ENCODE assay signal across 8 cellular contexts in the genomic region with DNA sequence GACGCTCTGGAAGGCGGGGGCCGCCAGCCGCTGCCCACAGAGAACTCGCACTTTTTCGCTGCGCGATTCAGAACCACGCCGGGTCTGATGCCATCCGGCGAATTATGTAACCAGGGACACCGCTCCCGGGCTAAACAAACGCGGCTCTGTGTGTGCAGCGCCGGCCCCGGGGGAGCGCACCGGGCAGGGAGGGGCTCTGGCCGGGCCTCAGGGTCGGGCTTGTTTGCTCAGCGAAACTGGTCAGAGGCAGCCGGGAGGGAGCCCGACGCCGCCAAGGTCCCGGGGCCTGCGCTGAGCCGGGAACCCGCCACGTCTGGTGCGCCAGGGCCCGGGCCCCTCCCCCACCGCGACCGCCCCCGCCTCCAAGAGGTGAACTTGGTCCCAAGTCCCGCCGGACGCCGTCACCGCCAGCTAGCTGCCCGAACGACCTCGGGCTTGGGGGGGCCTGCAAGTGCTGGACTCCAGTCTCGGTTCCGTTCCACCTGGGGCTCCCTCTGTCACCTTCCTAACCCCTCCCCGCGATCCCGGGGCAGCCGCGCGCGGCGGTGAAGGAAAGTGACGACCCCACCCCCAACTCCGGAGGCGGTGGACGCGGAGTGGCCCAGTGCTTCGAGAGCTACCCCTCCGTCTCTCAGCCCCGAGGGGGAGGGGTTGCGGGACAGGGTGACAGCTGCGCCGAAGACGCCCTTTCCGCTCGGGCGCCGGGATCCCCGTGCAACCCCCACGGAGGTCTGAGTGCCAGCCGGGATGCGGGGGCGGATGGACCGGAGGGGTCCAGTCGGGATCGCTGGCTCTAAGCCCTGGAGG. TPM values are rescaled to one million over a fixed set of nuclear protein-coding genes. Genes with fewer than 3 reads are reported as not detected.
DNase-seq lines count a peak whose midpoint lies in the region; ATAC-seq lines count a peak whose summit lies in the region.

No MANE protein-coding gene starts in this region.

- H3K4me3 ChIP-seq in muscle layer of colon (ENCODE audit: low read depth in 1 of 2, low read length in 2 of 2) (peak overlapping the region; percentile 70 to 93), stomach smooth muscle (ENCODE audit: low read length in 2 of 2) (peak overlapping the region; percentile 95 to 97)

- ATAC-seq in HG02840 (IDR thresholded peaks at IDR 0.05; ENCODE audit: low FRiP score, unreplicated experiment) (peak; percentile 31), esophagus mucosa (peak; percentile 40)

- peaks cover 34% of the 10 kb centered on the region for H3K4me1 ChIP-seq in muscle layer of colon (ENCODE audit: insufficient read depth, low read length)
- peaks cover 51% of the 10 kb centered on the region for H3K4me1 ChIP-seq in stomach smooth muscle (ENCODE audit: control insufficient read depth, insufficient read depth, low read length)

- H3K9me3 ChIP-seq in muscle layer of colon (ENCODE audit: low read length) = no peaks in the 10 kb centered on the region
- no peaks in the 10 kb centered on the region for H3K9me3 ChIP-seq in stomach smooth muscle (ENCODE audit: control insufficient read depth in 2 of 2, low read length in 2 of 2)

- DNase-seq in NCI-H1105 treated with DMSO at 0.1 percent for 48 hours (lab: John Stamatoyannopoulos, UW) (peak; percentile 10), NCI-H1105 (lab: John Stamatoyannopoulos, UW) (no peak), NCI-H82 treated with DMSO at 0.1 percent for 48 hours (lab: John Stamatoyannopoulos, UW; ENCODE audit: unreplicated experiment) (peak; percentile 11)
- DNase-seq in activated T-cell treated with anti-CD3 and anti-CD28 coated beads, Interleukin-2, amount 50 U/mL, for 48 hours = peak; percentile 74 to 79

- H3K27ac ChIP-seq in muscle layer of colon (ENCODE audit: low read depth, low read length) = peak overlapping the region; percentile 100
- H3K27ac ChIP-seq in stomach smooth muscle (ENCODE audit: low read length) = peak overlapping the region; percentile 99

- H3K9ac ChIP-seq in muscle layer of colon (ENCODE audit: low read length) (peak overlapping the region; percentile 93), stomach smooth muscle (ENCODE audit: low read length in 2 of 2) (peak overlapping the region; percentile 97 to 99)

- H3K36me3 ChIP-seq in muscle layer of colon (ENCODE audit: insufficient read depth, low read length) = no peaks in the 10 kb centered on the region
- no peaks in the 10 kb centered on the region for H3K36me3 ChIP-seq in stomach smooth muscle (ENCODE audit: control insufficient read depth in 2 of 2, insufficient read depth in 2 of 2, low read length in 2 of 2)

- H3K27me3 ChIP-seq in muscle layer of colon (ENCODE audit: control insufficient read depth in 1 of 2, insufficient read depth in 2 of 2, low read length in 2 of 2) (no peaks in the 10 kb centered on the region), stomach smooth muscle (ENCODE audit: control insufficient read depth in 1 of 2, insufficient read depth in 2 of 2, low read length in 2 of 2) (no peaks in the 10 kb centered on the region)

RNA-seq across cellular contexts. Expression of a gene that starts 0.8 kb away (rescaled TPM):
- total RNA-seq in esophagus mucosa = 49.8 TPM

RNA-seq across cellular contexts. Expression of a gene that starts 27.1 kb away (rescaled TPM):
- total RNA-seq in esophagus mucosa = 1.7 TPM
